In genomic region chr16:80283450-80284392, GRCh38 we compare ENCODE assay signal across 17 cellular contexts.
A peak's percentile ranks its signal among the peaks of the same experiment; 100 is the strongest.
DNase-seq lines count a peak whose midpoint lies in the region; ATAC-seq, FAIRE-seq and TF ChIP-seq lines count a peak whose summit lies in the region.
"Had no signal": no experiment of that assay in that cellular context is flagged by ENCODE, and none has a peak within 500 bp of the region (broad histone marks: within the 10 kb centered on the region; RNA-seq: fewer than 3 reads in every experiment).

No MANE protein-coding gene starts in this region.

- H4K91ac ChIP-seq in IMR-90 (ENCODE audit: insufficient read depth, low read depth, low read length) = peak overlapping the region; percentile 64

- H2BK20ac ChIP-seq in IMR-90 (ENCODE audit: low read depth, low read length) = peak overlapping the region; percentile 77

- peak overlapping the region; percentile 55; the same call in 2 of the 3 replicates for H2BK15ac ChIP-seq in IMR-90 (ENCODE audit: low read depth, low read length)

- H3K23ac ChIP-seq in IMR-90 (ENCODE audit: low read depth, low read length) = no peak overlapping the region

- TF ChIP-seq EP300 in HepG2 (IDR thresholded peaks at IDR 0.05; ENCODE audit: low read depth in 2 of 2, low read length in 2 of 2) (no peak), HepG2 (CRISPR knock-in tag; IDR thresholded peaks at IDR 0.05; ENCODE audit: borderline replicate concordance) (no peak)

- TF ChIP-seq POLR2A in HepG2 (IDR thresholded peaks at IDR 0.05; ENCODE audit: insufficient read depth in 1 of 2, low read depth in 2 of 2, low read length in 2 of 2) = no peak
- no peak for TF ChIP-seq POLR2A in right lobe of liver (IDR thresholded peaks at IDR 0.05)
- TF ChIP-seq POLR2A in IMR-90 (IDR thresholded peaks at IDR 0.05; ENCODE audit: low read depth, low read length) = no peak

- ATAC-seq in HepG2 = no peak
- no peak for ATAC-seq in right lobe of liver
- ATAC-seq in IMR-90 (ENCODE audit: low read depth) = peak; percentile 13; the same call in 1 of the 2 replicates
- no peak for ATAC-seq in pancreas
- ATAC-seq: GM23338 had no signal

- H3K27me3 ChIP-seq in HepG2 (ENCODE audit: control insufficient read depth in 1 of 2, insufficient read depth in 2 of 2, low read length in 2 of 2) (no peaks in the 10 kb centered on the region), right lobe of liver (no peaks in the 10 kb centered on the region), IMR-90 (ENCODE audit: control insufficient read depth, insufficient read depth, low read length) (no peaks in the 10 kb centered on the region), pancreas (no peaks in the 10 kb centered on the region)

- TF ChIP-seq CTCF in HepG2 (CRISPR knock-in tag; IDR thresholded peaks at IDR 0.05) = no peak
- TF ChIP-seq CTCF in right lobe of liver (IDR thresholded peaks at IDR 0.05) = no peak
- no peak for TF ChIP-seq CTCF in IMR-90 (conservative IDR thresholded peaks at IDR 0.05; ENCODE audit: low read depth, low read length)
- TF ChIP-seq CTCF in pancreas (IDR thresholded peaks at IDR 0.05) = no peak

- dilution Hi-C loops in IMR-90 (cut with HindIII; ENCODE audit: low sequenced_read_pairs, unreplicated experiment) = no loop called here

- peak overlapping the region; percentile 44; the same call in 1 of the 2 replicates for H4K5ac ChIP-seq in IMR-90 (ENCODE audit: low read depth, low read length)

- POLR2A ChIA-PET in HepG2 (lab: Yijun Ruan, JAX) = no interaction called here
- POLR2A ChIA-PET in IMR-90 (lab: Charles Lee; ENCODE audit: unreplicated experiment) = no interaction called here

- DNase-seq in HepG2 (ENCODE audit: low spot score) (no peak), right lobe of liver (no peak), IMR-90 (peak; percentile 58), fibroblast of peridontal ligament (ENCODE audit: extremely low read depth) (peak; percentile 72), pancreas (no peak), NCI-H128 (lab: John Stamatoyannopoulos, UW; ENCODE audit: unreplicated experiment) (no peak)
- no peak for DNase-seq in stimulated activated naive CD4-positive, alpha-beta T cell (lab: John Stamatoyannopoulos, UW)
- DNase-seq: C1 segment of cervical spinal cord; CD4-positive, alpha-beta T cell; DMS79; EL; GDM1; H7; Karpas-422 had no signal

- peak overlapping the region; percentile 18; the same call in 1 of the 2 replicates for H3K14ac ChIP-seq in IMR-90 (replicated peaks; ENCODE audit: low read depth, low read length)

- H2AK5ac ChIP-seq in IMR-90 (ENCODE audit: low read depth, low read length) = 0 out of 2 replicates have a peak overlapping the region, but pooled peaks have one; percentile 58

- H3K9ac ChIP-seq in HepG2 (ENCODE audit: insufficient read depth, low read depth, low read length) (no peak overlapping the region), IMR-90 (ENCODE audit: low read depth, low read length) (no peak overlapping the region)

- FAIRE-seq in HepG2 (lab: Jason Lieb, UNC) (no peak), pancreas (lab: Jason Lieb, UNC) (no peak)
- FAIRE-seq: GM12892 had no signal

- no peaks in the 10 kb centered on the region for H3K79me2 ChIP-seq in HepG2 (ENCODE audit: insufficient read depth, low read length)

- intact Hi-C loops in HepG2 (cut with micrococcal nuclease; ENCODE audit: unreplicated experiment) (no loop called here), right lobe of liver (cut with DNase I) (no loop called here), IMR-90 (cut with micrococcal nuclease) (no loop called here), pancreas (cut with DNase I) (no loop called here)

- H3K9me3 ChIP-seq in HepG2 (ENCODE audit: low read length) (no peaks in the 10 kb centered on the region), right lobe of liver (no peaks in the 10 kb centered on the region), IMR-90 (ENCODE audit: control insufficient read depth, insufficient read depth, low read length) (no peaks in the 10 kb centered on the region), pancreas (no peaks in the 10 kb centered on the region)

- H3K4me1 ChIP-seq in HepG2 (ENCODE audit: insufficient read depth, low read length) (no peaks in the 10 kb centered on the region), right lobe of liver (no peaks in the 10 kb centered on the region), IMR-90 (ENCODE audit: control insufficient read depth, insufficient read depth, low read length) (peaks cover 4% of the 10 kb centered on the region; the same call in 1 of the 2 replicates), pancreas (no peaks in the 10 kb centered on the region)

- no peaks in the 10 kb centered on the region for H4K20me1 ChIP-seq in HepG2 (ENCODE audit: insufficient read depth, low read length)
- H4K20me1 ChIP-seq in IMR-90 (ENCODE audit: insufficient read depth, low read length) = no peaks in the 10 kb centered on the region

- 0 out of 2 replicates have a peak, but pooled peaks cover 5% of the 10 kb centered on the region for H3K9me1 ChIP-seq in IMR-90 (ENCODE audit: insufficient read depth, low read length)

- TF ChIP-seq RAD21 in HepG2 (CRISPR knock-in tag; IDR thresholded peaks at IDR 0.05) (no peak), IMR-90 (IDR thresholded peaks at IDR 0.05; ENCODE audit: low read length) (no peak)

- no peak overlapping the region for H2AFZ ChIP-seq in HepG2 (ENCODE audit: low read length)
- no peak overlapping the region for H2AFZ ChIP-seq in IMR-90 (replicated peaks; ENCODE audit: low read length, poor library complexity)
- H2AFZ ChIP-seq: GM23338 had no signal

- H3K4me2 ChIP-seq in HepG2 (ENCODE audit: low read depth, low read length) = no peak overlapping the region
- H3K4me2 ChIP-seq in IMR-90 (ENCODE audit: low read depth, low read length) = no peak overlapping the region
- H3K4me2 ChIP-seq: GM23338 had no signal

- no TSS peak for BruUV-seq in HepG2 (replicated peaks; lab: Mats Ljungman, UMichigan)
- no TSS peak for BruUV-seq in IMR-90 (replicated peaks; lab: Mats Ljungman, UMichigan)

- peak overlapping the region; percentile 74 for H2BK5ac ChIP-seq in IMR-90 (ENCODE audit: low read depth, low read length, poor library complexity, severe bottlenecking)

- H4K8ac ChIP-seq in IMR-90 (ENCODE audit: low read depth in 2 of 2, low read length in 2 of 2) = peak overlapping the region in 1 of 2 experiments; percentile 27; a peak in 1 of 4 replicates

- no peak overlapping the region for H3K27ac ChIP-seq in HepG2 (ENCODE audit: extremely low read length, insufficient read depth, low read length)
- H3K27ac ChIP-seq in right lobe of liver = no peak overlapping the region
- H3K27ac ChIP-seq in IMR-90 (ENCODE audit: insufficient read depth, low read length) = no peak overlapping the region
- H3K27ac ChIP-seq in pancreas = no peak overlapping the region
- H3K27ac ChIP-seq: 22Rv1 had no signal

- in situ Hi-C loops in HepG2 (cut with HindIII; ENCODE audit: extremely low pct_ligation_motif_present, low pct_unique_long_range_greater_than_20kb) (no loop called here), IMR-90 (cut with MboI; ENCODE audit: low sequenced_read_pairs) (no loop called here)

- H2AK9ac ChIP-seq in IMR-90 (replicated peaks; ENCODE audit: low read depth, low read length, poor library complexity) = no peak overlapping the region

- peak overlapping the region; percentile 68 for H2BK120ac ChIP-seq in IMR-90 (ENCODE audit: low read depth, low read length)

- H3K79me1 ChIP-seq in IMR-90 (ENCODE audit: low read depth in 1 of 2, low read length in 2 of 2) = no peaks in the 10 kb centered on the region

- H3K36me3 ChIP-seq in HepG2 (replicated peaks in 1 of 2; ENCODE audit: control insufficient read depth in 1 of 2, insufficient read depth in 2 of 2, low read length in 2 of 2) (no peaks in the 10 kb centered on the region), right lobe of liver (no peaks in the 10 kb centered on the region), IMR-90 (ENCODE audit: control insufficient read depth, insufficient read depth, low read length) (no peaks in the 10 kb centered on the region), pancreas (no peaks in the 10 kb centered on the region)

- CTCF ChIA-PET in HepG2 (lab: Yijun Ruan, JAX; ENCODE audit: low intra/inter-chr PET ratio, low total read pairs) = no interaction called here
- CTCF ChIA-PET in IMR-90 (lab: Yijun Ruan, JAX) = no interaction called here

- peak overlapping the region; percentile 48 for H3K4ac ChIP-seq in IMR-90 (ENCODE audit: low read depth, low read length)

- H3K18ac ChIP-seq in IMR-90 (ENCODE audit: low read depth, low read length) = peak overlapping the region; percentile 93; the same call in 1 of the 2 replicates

- no peak overlapping the region for H3K56ac ChIP-seq in IMR-90 (ENCODE audit: extremely low read depth, insufficient read depth, low read length)

- 47% methylated on average over 2 of the region's 2 CpGs for WGBS in HepG2 (ENCODE audit: low lambda C conversion rate)
- 61% methylated on average over 2 of the region's 2 CpGs for WGBS in right lobe of liver (ENCODE audit: insufficient coverage, low coverage, low lambda C conversion rate, missing lambda C conversion rate)
- WGBS in IMR-90 (ENCODE audit: extremely low coverage in 2 of 2, insufficient read length in 1 of 2), 2 experiments = 0% methylated on average over 1 of the region's 2 CpGs; no CpG with 5 or more reads in 1 of the 2 experiments
- WGBS in pancreas, 2 donors = 48 to 53% methylated on average over 2 of the region's 2 CpGs

- H3K4me3 ChIP-seq in HepG2 (replicated peaks in 1 of 3; ENCODE audit: insufficient read depth in 1 of 3, low read depth in 2 of 3, low read length in 3 of 3) = no peak overlapping the region
- no peak overlapping the region for H3K4me3 ChIP-seq in right lobe of liver
- no peak overlapping the region for H3K4me3 ChIP-seq in IMR-90 (ENCODE audit: insufficient read depth, low read depth, low read length)
- H3K4me3 ChIP-seq in pancreas = no peak overlapping the region
- H3K4me3 ChIP-seq: GM23338 had no signal

TF ChIP-seq in HepG2, 621 proteins besides CTCF, POLR2A, EP300 and RAD21:
- peak; percentile 97 to 99 for TF ChIP-seq MAFK (conservative IDR thresholded peaks at IDR 0.05 in 1 of 2, IDR thresholded peaks at IDR 0.05 in 1 of 2; ENCODE audit: low read length in 2 of 2)
- TF ChIP-seq PHB2 (IDR thresholded peaks at IDR 0.05; ENCODE audit: partially characterized antibody) = no peak
- peak; percentile 98 for TF ChIP-seq MAFF (IDR thresholded peaks at IDR 0.05; ENCODE audit: low read depth, low read length)

TF ChIP-seq in IMR-90, 13 proteins besides CTCF, POLR2A, EP300 and RAD21:
- TF ChIP-seq SMC3 (IDR thresholded peaks at IDR 0.05; ENCODE audit: low read depth, low read length) (no peak), NFE2L2 (IDR thresholded peaks at IDR 0.05; ENCODE audit: low read depth, low read length) (no peak), RCOR1 (IDR thresholded peaks at IDR 0.05; ENCODE audit: insufficient replicate concordance, low read length) (no peak), CHD1 (IDR thresholded peaks at IDR 0.05; ENCODE audit: low read depth, low read length) (no peak), MAFK (IDR thresholded peaks at IDR 0.05; ENCODE audit: low read depth, low read length) (peak; percentile 94), MXI1 (IDR thresholded peaks at IDR 0.05; ENCODE audit: borderline replicate concordance, low read depth, low read length) (no peak), FOS (IDR thresholded peaks at IDR 0.05; ENCODE audit: low read depth, low read length) (no peak), CEBPB (IDR thresholded peaks at IDR 0.05; ENCODE audit: low read depth, low read length) (no peak), MAZ (IDR thresholded peaks at IDR 0.05; ENCODE audit: borderline replicate concordance, low read depth, low read length) (no peak)

Comparison
In these comparisons a context has a peak if more than half of its experiments do, and no peak if none do; other contexts are left out.
1. DNase-seq: peak in IMR-90 (single experiment) and fibroblast of peridontal ligament (single experiment); none in HepG2 (single experiment), right lobe of liver (0 of 3), stimulated activated naive CD4-positive, alpha-beta T cell (0 of 6), pancreas (0 of 6) and NCI-H128 (single experiment).